In the genomic region with DNA sequence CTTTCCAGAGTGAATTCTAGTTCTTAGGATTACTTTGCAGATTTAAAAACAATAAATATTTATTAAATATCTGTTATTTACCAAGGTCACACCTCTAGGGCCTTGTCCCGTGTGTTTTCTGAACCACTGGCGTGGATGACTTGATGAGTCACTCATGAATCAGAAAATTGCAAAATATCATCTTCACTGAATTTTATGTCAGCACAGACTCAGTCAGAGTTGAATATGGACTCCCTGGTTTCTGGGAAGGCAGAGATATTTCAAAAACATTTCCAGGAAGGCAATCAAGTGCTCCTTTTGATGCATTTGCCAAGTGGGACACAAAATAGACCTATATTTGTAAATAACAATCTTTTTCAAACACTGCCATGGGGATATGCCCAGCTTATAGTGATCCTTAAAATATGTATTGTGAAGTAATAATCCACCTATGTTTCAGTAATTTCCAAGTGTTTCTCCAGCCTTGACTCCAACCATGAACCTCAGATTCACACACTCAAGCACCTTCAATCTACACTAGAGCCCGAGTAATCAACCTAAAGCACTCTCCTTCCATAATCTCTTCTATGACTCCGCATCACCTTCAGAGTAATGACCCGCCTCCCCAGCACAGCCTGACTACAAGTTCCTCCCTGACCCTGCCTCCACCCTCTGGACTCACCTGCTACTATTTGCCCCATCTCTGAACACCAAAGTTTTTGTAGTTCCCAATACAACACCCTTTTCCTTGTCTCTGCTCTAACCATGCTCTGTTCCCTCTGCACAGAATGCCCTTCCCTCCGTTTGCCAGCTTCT, we compare ENCODE assay signal across 12 cellular contexts. TPM values are rescaled to one million over a fixed set of nuclear protein-coding genes. Genes with fewer than 3 reads are reported as not detected.
DNase-seq lines count a peak whose midpoint lies in the region; ATAC-seq and TF ChIP-seq lines count a peak whose summit lies in the region.
"Had no signal": no experiment of that assay in that cellular context is flagged by ENCODE, and none has a peak within 500 bp of the region (broad histone marks: within the 10 kb centered on the region; RNA-seq: fewer than 3 reads in every experiment).

No MANE protein-coding gene starts in this region.

- H3K36me3 Mint-ChIP-seq in MCF 10A (ENCODE audit: insufficient read depth, unreplicated experiment) (peaks cover 6% of the 10 kb centered on the region), neural progenitor cell (no peaks in the 10 kb centered on the region)
- H3K36me3 Mint-ChIP-seq: memory B cell had no signal

- peak overlapping the region; percentile 27 for H4K5ac ChIP-seq in IMR-90 (ENCODE audit: low read depth, low read length)

- no peak overlapping the region for H3K23ac ChIP-seq in IMR-90 (ENCODE audit: low read depth, low read length)

- peak overlapping the region; percentile 42 for H3K18ac ChIP-seq in IMR-90 (ENCODE audit: low read depth, low read length)

- H3K27me3 ChIP-seq in IMR-90 (ENCODE audit: control insufficient read depth, insufficient read depth, low read length) (no peaks in the 10 kb centered on the region), neural progenitor cell (no peaks in the 10 kb centered on the region)
- no peaks in the 10 kb centered on the region for H3K27me3 ChIP-seq in effector memory CD4-positive, alpha-beta T cell (replicated peaks; ENCODE audit: control insufficient read depth, insufficient read depth, low read length, poor library complexity, severe bottlenecking)

- H3K79me1 ChIP-seq in IMR-90 (ENCODE audit: low read depth in 1 of 2, low read length in 2 of 2), result no peaks in the 10 kb centered on the region

- no peak overlapping the region for H3K4me2 ChIP-seq in IMR-90 (ENCODE audit: low read depth, low read length)
- H3K4me2 ChIP-seq in neural progenitor cell, result peak overlapping the region; percentile 16

- CTCF ChIA-PET in IMR-90 (lab: Yijun Ruan, JAX), result no interaction called here
- CTCF ChIA-PET in MCF 10A (lab: Yijun Ruan, JAX), result interaction anchor here (0.5 to 5.0 kb wide), 4 partner anchors 60 to 1669 kb away, joined by 3 to 64 read pairs (median 5); no protein-coding TSS in a partner anchor

- H3K9ac ChIP-seq in IMR-90 (ENCODE audit: low read depth, low read length), result no peak overlapping the region
- H3K9ac ChIP-seq in neural progenitor cell, result no peak overlapping the region

- POLR2A ChIA-PET in IMR-90 (lab: Charles Lee; ENCODE audit: unreplicated experiment) (no interaction called here), MCF 10A (lab: Yijun Ruan, JAX) (interaction anchor here (0.6 to 1.7 kb wide), 10 partner anchors 12 to 971 kb away, joined by 3 to 9 read pairs (median 4); partner anchors contain the start of genes DPH3 and OXNAD1)

- no peak for TF ChIP-seq CTCF in AG10803 (conservative IDR thresholded peaks at IDR 0.05; ENCODE audit: low read length)
- no peak for TF ChIP-seq CTCF in IMR-90 (conservative IDR thresholded peaks at IDR 0.05; ENCODE audit: low read depth, low read length)
- TF ChIP-seq CTCF in MCF 10A (IDR thresholded peaks at IDR 0.05; ENCODE audit: unreplicated experiment), result no peak
- TF ChIP-seq CTCF in neural progenitor cell (IDR thresholded peaks at IDR 0.05), result no peak

- peak overlapping the region; percentile 41; the same call in 1 of the 2 replicates for H2BK20ac ChIP-seq in IMR-90 (ENCODE audit: low read depth, low read length)

- H4K20me1 ChIP-seq in IMR-90 (ENCODE audit: insufficient read depth, low read length), result no peaks in the 10 kb centered on the region
- H4K20me1 ChIP-seq in neural progenitor cell (ENCODE audit: low read depth), result no peaks in the 10 kb centered on the region

- dilution Hi-C loops in IMR-90 (cut with HindIII; ENCODE audit: low sequenced_read_pairs, unreplicated experiment), result no loop called here

- ATAC-seq in IMR-90 (ENCODE audit: low read depth) (peak; percentile 62), HG03442 (IDR thresholded peaks at IDR 0.05; ENCODE audit: unreplicated experiment) (no peak)

- H3K4me3 ChIP-seq in AG10803 (ENCODE audit: low read length) (no peak overlapping the region), IMR-90 (ENCODE audit: insufficient read depth, low read depth, low read length) (no peak overlapping the region), neural progenitor cell (no peak overlapping the region)
- H3K4me3 ChIP-seq in effector memory CD4-positive, alpha-beta T cell (ENCODE audit: insufficient read depth, low read depth, low read length, poor library complexity, severe bottlenecking), result no peak overlapping the region
- H3K4me3 ChIP-seq: SK-N-MC had no signal

- H3K9me3 Mint-ChIP-seq in MCF 10A (ENCODE audit: unreplicated experiment) (no peaks in the 10 kb centered on the region), neural progenitor cell (no peaks in the 10 kb centered on the region)
- H3K9me3 Mint-ChIP-seq: memory B cell had no signal

- BruUV-seq in IMR-90 (replicated peaks; lab: Mats Ljungman, UMichigan), result no TSS peak
- BruUV-seq in MCF 10A (replicated peaks; lab: Mats Ljungman, UMichigan), result no TSS peak

- no peaks in the 10 kb centered on the region for H3F3A ChIP-seq in neural progenitor cell (ENCODE audit: low read depth)

- peak overlapping the region; percentile 37; the same call in 1 of the 2 replicates for H2BK120ac ChIP-seq in IMR-90 (ENCODE audit: low read depth, low read length)

- no peak overlapping the region for H2AK9ac ChIP-seq in IMR-90 (replicated peaks; ENCODE audit: low read depth, low read length, poor library complexity)

- intact Hi-C loops in IMR-90 (cut with micrococcal nuclease), result loop anchor here (2.0 to 10.0 kb wide), 2 partner anchors 58 to 606 kb away; no protein-coding TSS in a partner anchor
- intact Hi-C loops in MCF 10A (cut with micrococcal nuclease), result no loop called here

- TF ChIP-seq RAD21 in IMR-90 (IDR thresholded peaks at IDR 0.05; ENCODE audit: low read length), result no peak

- peak overlapping the region; percentile 63; the same call in 1 of the 2 replicates for H2AK5ac ChIP-seq in IMR-90 (ENCODE audit: low read depth, low read length)

- WGBS in IMR-90 (ENCODE audit: extremely low coverage in 2 of 2, insufficient read length in 1 of 2), 2 experiments, result 83% methylated on average over 3 of the region's 6 CpGs; no CpG with 5 or more reads in 1 of the 2 experiments

- H3K56ac ChIP-seq in IMR-90 (ENCODE audit: extremely low read depth, insufficient read depth, low read length), result no peak overlapping the region

- H4K8ac ChIP-seq in IMR-90 (ENCODE audit: low read depth in 2 of 2, low read length in 2 of 2), result peak overlapping the region; percentile 24 to 73; a peak in 2 of 4 replicates

- peaks cover 33% of the 10 kb centered on the region for H3K4me1 Mint-ChIP-seq in MCF 10A (ENCODE audit: insufficient read depth, unreplicated experiment)
- H3K4me1 Mint-ChIP-seq in neural progenitor cell, result no peaks in the 10 kb centered on the region
- H3K4me1 Mint-ChIP-seq: memory B cell had no signal

- in situ Hi-C loops in IMR-90 (cut with MboI; ENCODE audit: low sequenced_read_pairs), result loop anchor here (5.0 to 25.0 kb wide), 3 partner anchors 58 to 603 kb away; no protein-coding TSS in a partner anchor

- H3K27ac ChIP-seq in IMR-90 (ENCODE audit: insufficient read depth, low read length) (peak overlapping the region; percentile 76; the same call in 1 of the 2 replicates), neural progenitor cell (no peak overlapping the region)
- H3K27ac ChIP-seq in effector memory CD4-positive, alpha-beta T cell (ENCODE audit: insufficient read depth, low read length, poor library complexity, severe bottlenecking), result no peak overlapping the region
- H3K27ac ChIP-seq: SK-N-MC had no signal

- H4K91ac ChIP-seq in IMR-90 (ENCODE audit: insufficient read depth, low read depth, low read length), result peak overlapping the region; percentile 50

- no peak for TF ChIP-seq POLR2A in IMR-90 (IDR thresholded peaks at IDR 0.05; ENCODE audit: low read depth, low read length)

- peak overlapping the region; percentile 58 for H3K4ac ChIP-seq in IMR-90 (ENCODE audit: low read depth, low read length)

- peaks cover 21% of the 10 kb centered on the region for H3K9me1 ChIP-seq in IMR-90 (ENCODE audit: insufficient read depth, low read length)

- H3K27ac Mint-ChIP-seq in MCF 10A (ENCODE audit: low read depth, unreplicated experiment) (peak overlapping the region; percentile 79), neural progenitor cell (no peak overlapping the region)
- H3K27ac Mint-ChIP-seq: memory B cell had no signal

- H3K27me3 Mint-ChIP-seq in MCF 10A (ENCODE audit: insufficient read depth, unreplicated experiment) (no peaks in the 10 kb centered on the region), neural progenitor cell (ENCODE audit: insufficient read depth, low read depth) (no peaks in the 10 kb centered on the region)

- H2BK5ac ChIP-seq in IMR-90 (ENCODE audit: low read depth, low read length, poor library complexity, severe bottlenecking), result peak overlapping the region; percentile 60

- peak overlapping the region; percentile 25 for H3K14ac ChIP-seq in IMR-90 (replicated peaks; ENCODE audit: low read depth, low read length)

- H3K4me1 ChIP-seq in IMR-90 (ENCODE audit: control insufficient read depth, insufficient read depth, low read length) (peaks cover 18% of the 10 kb centered on the region), neural progenitor cell (no peaks in the 10 kb centered on the region)
- no peaks in the 10 kb centered on the region for H3K4me1 ChIP-seq in effector memory CD4-positive, alpha-beta T cell (ENCODE audit: control insufficient read depth, insufficient read depth, low read length, poor library complexity, severe bottlenecking)

- peak; percentile 75 for DNase-seq in AG10803 (ENCODE audit: low read depth)
- DNase-seq in IMR-90, result peak; percentile 81
- peak; percentile 82 for DNase-seq in MCF 10A (ENCODE audit: unreplicated experiment)
- no peak for DNase-seq in neural progenitor cell (ENCODE audit: low spot score)
- DNase-seq in NCI-H2171 treated with DMSO at 0.1 percent for 48 hours (lab: John Stamatoyannopoulos, UW), result no peak
- DNase-seq in NCI-H2107 (lab: John Stamatoyannopoulos, UW), result no peak
- no peak for DNase-seq in effector memory CD4-positive, alpha-beta T cell
- DNase-seq: activated CD8-positive, alpha-beta memory T cell treated with anti-CD3 and anti-CD28 coated beads, Interleukin-2, amount 50 U/mL, for 48 hours; stimulated activated CD4-positive, alpha-beta T cell treated with anti-CD3 and anti-CD28 coated beads, Interleukin-15, amount 100 ng/mL, for 24 hours had no signal

- no peaks in the 10 kb centered on the region for H3K9me3 ChIP-seq in IMR-90 (ENCODE audit: control insufficient read depth, insufficient read depth, low read length)
- H3K9me3 ChIP-seq in neural progenitor cell (ENCODE audit: low read depth), result no peaks in the 10 kb centered on the region
- H3K9me3 ChIP-seq in effector memory CD4-positive, alpha-beta T cell (ENCODE audit: control insufficient read depth, low read length), result no peaks in the 10 kb centered on the region

- H2BK15ac ChIP-seq in IMR-90 (ENCODE audit: low read depth, low read length), result peak overlapping the region; percentile 15; the same call in 1 of the 3 replicates

- no peak overlapping the region for H2AFZ ChIP-seq in IMR-90 (replicated peaks; ENCODE audit: low read length, poor library complexity)
- no peak overlapping the region for H2AFZ ChIP-seq in neural progenitor cell (replicated peaks)

- no peak overlapping the region for H3K4me3 Mint-ChIP-seq in MCF 10A (ENCODE audit: unreplicated experiment)
- H3K4me3 Mint-ChIP-seq in neural progenitor cell, result no peak overlapping the region
- H3K4me3 Mint-ChIP-seq: memory B cell had no signal

- no peaks in the 10 kb centered on the region for H3K36me3 ChIP-seq in IMR-90 (ENCODE audit: control insufficient read depth, insufficient read depth, low read length)
- H3K36me3 ChIP-seq in neural progenitor cell, result no peaks in the 10 kb centered on the region
- no peaks in the 10 kb centered on the region for H3K36me3 ChIP-seq in effector memory CD4-positive, alpha-beta T cell (ENCODE audit: control insufficient read depth, insufficient read depth, low read length)

- H3K79me2 ChIP-seq in neural progenitor cell (ENCODE audit: low read depth), result no peaks in the 10 kb centered on the region

RNA-seq across cellular contexts. Expression of gene DPH3, which starts 24.3 kb away (rescaled TPM):
- 32.1 and 34.4 TPM in 2 replicates for total RNA-seq in IMR-90 (2012; rRNA removed)
- polyA plus RNA-seq in IMR-90 (2012; rRNA removed), result 11.4 and 12.9 TPM in 2 replicates
- 3.8 and 5.9 TPM in 2 replicates for polyA plus RNA-seq in IMR-90 (2012; cell fraction: cytosol; rRNA removed)
- polyA plus RNA-seq in IMR-90 (2012; cell fraction: nucleus; rRNA removed; ENCODE audit: low replicate concordance), result 0.71 and 4.2 TPM in 2 replicates
- total RNA-seq in MCF 10A (2022), result 30.5 and 39.8 TPM in 2 replicates
- 23.0 and 31.2 TPM in 2 replicates for total RNA-seq in neural progenitor cell (ENCODE audit: low replicate concordance)

RNA-seq across cellular contexts. Expression of gene OXNAD1, which starts 24.6 kb away (rescaled TPM):
- total RNA-seq in IMR-90 (2012; rRNA removed), result 11.1 and 11.3 TPM in 2 replicates
- polyA plus RNA-seq in IMR-90 (2012; rRNA removed), result 5.0 and 6.2 TPM in 2 replicates
- 2.7 and 3.5 TPM in 2 replicates for polyA plus RNA-seq in IMR-90 (2012; cell fraction: cytosol; rRNA removed)
- 2.0 and 4.6 TPM in 2 replicates for polyA plus RNA-seq in IMR-90 (2012; cell fraction: nucleus; rRNA removed; ENCODE audit: low replicate concordance)
- total RNA-seq in MCF 10A (2022), result 19.0 and 27.6 TPM in 2 replicates
- 18.1 and 28.7 TPM in 2 replicates for total RNA-seq in neural progenitor cell (ENCODE audit: low replicate concordance)

Comparison
In these comparisons a context has a peak if more than half of its experiments do, and no peak if none do; other contexts are left out.
1. DNase-seq: peak in AG10803 (single experiment), IMR-90 (single experiment) and MCF 10A (single experiment); none in neural progenitor cell (single experiment), NCI-H2171 treated with DMSO at 0.1 percent for 48 hours (single experiment), NCI-H2107 (single experiment) and effector memory CD4-positive, alpha-beta T cell (0 of 3).